Comparison of ENCODE assay signal across 8 cellular contexts in genomic region chr3:48446043-48446424, GRCh38. TPM values are rescaled to one million over a fixed set of nuclear protein-coding genes. Genes with fewer than 3 reads are reported as not detected.
DNase-seq lines count a peak whose midpoint lies in the region; ATAC-seq, FAIRE-seq and TF ChIP-seq lines count a peak whose summit lies in the region.

No MANE protein-coding gene starts in this region.

- peak overlapping the region; percentile 58 to 96 for H3K4me3 ChIP-seq in foreskin fibroblast (ENCODE audit: low read depth in 1 of 2, low read length in 2 of 2)
- peak overlapping the region; percentile 59 for H3K4me3 ChIP-seq in skeletal muscle cell (ENCODE audit: low read depth, low read length)

- TF ChIP-seq CTCF in foreskin fibroblast (IDR thresholded peaks at IDR 0.05; ENCODE audit: low read depth, low read length), result no peak

- peaks cover 25% of the 10 kb centered on the region for H3K4me1 Mint-ChIP-seq in T-helper 17 cell

- no peaks in the 10 kb centered on the region for H3K9me3 ChIP-seq in T-helper 17 cell (ENCODE audit: control insufficient read depth, low read length, poor library complexity, severe bottlenecking)

- no peaks in the 10 kb centered on the region for H3K27me3 Mint-ChIP-seq in T-helper 17 cell

- DNase-seq in T-helper 17 cell (no peak), foreskin fibroblast (no peak), skeletal muscle cell (ENCODE audit: low read depth) (no peak), kidney glomerular epithelial cell (lab: John Stamatoyannopoulos, UW) (no peak), RCC 7860 (ENCODE audit: low spot score) (no peak), T-helper 9 cell (no peak)

- no peaks in the 10 kb centered on the region for H3K36me3 Mint-ChIP-seq in T-helper 17 cell (ENCODE audit: low read depth)

- ATAC-seq in GM21528 (IDR thresholded peaks at IDR 0.05; ENCODE audit: low FRiP score, unreplicated experiment) (peak; percentile 5), T-helper 17 cell (peak; percentile 2), GM18519 (IDR thresholded peaks at IDR 0.05; ENCODE audit: low FRiP score, unreplicated experiment) (no peak)

- FAIRE-seq in RCC 7860 (lab: Jason Lieb, UNC), result no peak

- peak overlapping the region; percentile 94 for H3K4me3 Mint-ChIP-seq in T-helper 17 cell

- H3K27ac Mint-ChIP-seq in T-helper 17 cell, result peak overlapping the region; percentile 95

RNA-seq across cellular contexts. Expression of gene ATRIP, which starts 0.5 kb away (rescaled TPM):
- 1 to 10 TPM; 7.6 to 9.3 TPM for total RNA-seq in T-helper 17 cell

RNA-seq across cellular contexts. Expression of gene TMA7, which starts 6.0 kb away (rescaled TPM):
- total RNA-seq in T-helper 17 cell, result 100 to 1,000 TPM; 226 to 233 TPM

RNA-seq across cellular contexts. Expression of gene CCDC51, which starts 6.1 kb away (rescaled TPM):
- 1 to 10 TPM; 4.1 TPM for total RNA-seq in T-helper 17 cell

RNA-seq across cellular contexts. Expression of gene PLXNB1, which starts 16.1 kb away (rescaled TPM):
- total RNA-seq in T-helper 17 cell, result 1 to 10 TPM; 2.4 to 4.1 TPM

RNA-seq across cellular contexts. Expression of gene SHISA5, which starts 57.9 kb away (rescaled TPM):
- total RNA-seq in T-helper 17 cell, result 100 to 1,000 TPM; 148 to 188 TPM
